10 cellular contexts compared by ENCODE assay signal in the genomic region with DNA sequence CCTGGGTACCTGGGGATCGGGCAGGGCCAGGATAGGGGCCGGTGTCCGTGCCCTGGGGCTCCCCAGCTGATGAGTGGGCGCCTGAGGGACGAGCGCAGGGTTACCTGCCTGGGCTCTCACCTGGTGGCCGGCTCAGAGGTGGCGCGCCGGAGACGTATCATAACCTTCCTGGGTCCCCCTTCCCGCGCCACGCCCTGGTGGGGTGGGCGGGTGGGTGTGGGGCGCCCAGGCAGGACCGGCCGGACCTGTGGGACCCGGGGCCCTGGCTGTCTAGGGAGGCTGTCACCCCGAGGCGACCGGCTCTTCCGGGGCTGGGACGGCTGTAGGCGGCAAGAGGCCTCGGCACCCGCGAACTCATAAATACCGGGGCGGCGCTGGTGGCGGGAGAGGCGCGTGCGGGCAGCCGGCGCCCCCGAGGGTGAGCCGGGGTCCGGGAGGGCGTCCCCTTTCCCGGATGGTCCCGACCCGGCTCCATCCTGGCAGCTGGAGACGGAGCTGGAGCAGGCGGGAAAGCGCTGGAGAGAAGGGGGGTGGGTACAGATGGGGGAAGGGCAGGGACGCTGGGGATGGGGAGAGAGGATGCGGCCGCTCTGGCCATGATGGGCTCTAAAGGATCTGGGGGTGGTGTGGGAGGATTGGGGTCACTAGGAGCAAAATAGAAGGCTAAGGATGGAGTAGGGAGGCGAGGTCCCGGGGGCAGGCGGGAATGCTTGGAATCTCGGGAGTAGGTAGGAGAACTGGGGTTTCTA. TPM values are rescaled to one million over a fixed set of nuclear protein-coding genes. Genes with fewer than 3 reads are reported as not detected.
DNase-seq lines count a peak whose midpoint lies in the region; ATAC-seq and TF ChIP-seq lines count a peak whose summit lies in the region.
"Had no signal": no experiment of that assay in that cellular context is flagged by ENCODE, and none has a peak within 500 bp of the region (broad histone marks: within the 10 kb centered on the region; RNA-seq: fewer than 3 reads in every experiment).

A gene with protein sequence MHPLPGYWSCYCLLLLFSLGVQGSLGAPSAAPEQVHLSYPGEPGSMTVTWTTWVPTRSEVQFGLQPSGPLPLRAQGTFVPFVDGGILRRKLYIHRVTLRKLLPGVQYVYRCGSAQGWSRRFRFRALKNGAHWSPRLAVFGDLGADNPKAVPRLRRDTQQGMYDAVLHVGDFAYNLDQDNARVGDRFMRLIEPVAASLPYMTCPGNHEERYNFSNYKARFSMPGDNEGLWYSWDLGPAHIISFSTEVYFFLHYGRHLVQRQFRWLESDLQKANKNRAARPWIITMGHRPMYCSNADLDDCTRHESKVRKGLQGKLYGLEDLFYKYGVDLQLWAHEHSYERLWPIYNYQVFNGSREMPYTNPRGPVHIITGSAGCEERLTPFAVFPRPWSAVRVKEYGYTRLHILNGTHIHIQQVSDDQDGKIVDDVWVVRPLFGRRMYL (plus strand): TSS at position 386 of the 749 bp plus-strand sequence. CDS start 902 bp downstream, outside the sequence.

- H3K4me3 ChIP-seq in HEK293 (ENCODE audit: low read depth, low read length): no peak within 1 kb of the TSS
- H3K4me3 ChIP-seq in fibroblast of the aortic adventitia (ENCODE audit: low read depth, low read length): peak within 1 kb of the TSS; percentile 60
- H3K4me3 ChIP-seq: K562 had no signal

- H3K27me3 Mint-ChIP-seq in activated T-helper 17 cell treated with anti-CD3 and anti-CD28 coated beads, Interleukin-2, amount 50 U/mL, for 72 hours: peaks cover 26% of the 10 kb centered on the region

- no peak for DNase-seq in fibroblast of the aortic adventitia (ENCODE audit: low read depth)
- DNase-seq in stimulated activated CD4-positive, alpha-beta T cell treated with anti-CD3 and anti-CD28 coated beads, Interleukin-4, amount 100 ng/mL, for 1 hour: peak; percentile 19
- DNase-seq in NCI-H226: no peak
- no peak for DNase-seq in NCI-H2107 (lab: John Stamatoyannopoulos, UW)
- DNase-seq in AG08396 (ENCODE audit: low spot score): no peak

- peaks cover 5% of the 10 kb centered on the region; the same call in 1 of the 2 replicates for H3K4me1 ChIP-seq in HEK293 (ENCODE audit: control insufficient read depth, insufficient read depth, low read length)

- CTCF ChIA-PET in HEK293 (lab: Yijun Ruan, JAX): interaction anchor here (0.6 to 2.6 kb wide), 7 partner anchors 9 to 122 kb away, joined by 3 to 20 read pairs (median 7); no protein-coding TSS in a partner anchor

- peak; percentile 61 for ATAC-seq in activated T-helper 17 cell treated with anti-CD3 and anti-CD28 coated beads, Interleukin-2, amount 50 U/mL, for 72 hours (replicated peaks)
- ATAC-seq in GM21717 (IDR thresholded peaks at IDR 0.05; ENCODE audit: unreplicated experiment): no peak

- TF ChIP-seq CTCF in HEK293 (tag by site-specific recombination; IDR thresholded peaks at IDR 0.05) (no peak), fibroblast of the aortic adventitia (IDR thresholded peaks at IDR 0.05; ENCODE audit: insufficient read depth, low read length) (no peak)

- no peaks in the 10 kb centered on the region for H3K36me3 Mint-ChIP-seq in activated T-helper 17 cell treated with anti-CD3 and anti-CD28 coated beads, Interleukin-2, amount 50 U/mL, for 72 hours (ENCODE audit: low read depth)

- H3K4me3 Mint-ChIP-seq in activated T-helper 17 cell treated with anti-CD3 and anti-CD28 coated beads, Interleukin-2, amount 50 U/mL, for 72 hours: peak within 1 kb of the TSS; percentile 73

- no peaks in the 10 kb centered on the region; a peak in 1 of 3 replicates for H3K36me3 ChIP-seq in HEK293 (ENCODE audit: control insufficient read depth in 2 of 2, insufficient read depth in 1 of 2, low read length in 2 of 2)

- H3K27ac ChIP-seq in HEK293 (ENCODE audit: extremely low read depth, low read depth, low read length): no peak within 1 kb of the TSS
- H3K27ac ChIP-seq: VCaP had no signal

- H3K4me1 Mint-ChIP-seq in activated T-helper 17 cell treated with anti-CD3 and anti-CD28 coated beads, Interleukin-2, amount 50 U/mL, for 72 hours: peaks cover 8% of the 10 kb centered on the region

- no peaks in the 10 kb centered on the region for H3K9me3 Mint-ChIP-seq in activated T-helper 17 cell treated with anti-CD3 and anti-CD28 coated beads, Interleukin-2, amount 50 U/mL, for 72 hours

- H3K9me3 ChIP-seq in HEK293 (ENCODE audit: control insufficient read depth, insufficient read depth, low read depth, low read length): no peaks in the 10 kb centered on the region

- POLR2A ChIA-PET in HEK293 (lab: Yijun Ruan, JAX): interaction anchor here (0.7 to 1.5 kb wide), 2 partner anchors 11 to 53 kb away, joined by 4 to 5 read pairs; no protein-coding TSS in a partner anchor

- no peak within 1 kb of the TSS for H3K27ac Mint-ChIP-seq in activated T-helper 17 cell treated with anti-CD3 and anti-CD28 coated beads, Interleukin-2, amount 50 U/mL, for 72 hours

TF ChIP-seq in HEK293, 187 proteins besides CTCF, POLR2A, EP300 and RAD21 (continues in another document):
- TF ChIP-seq ZBTB6 (tag by site-specific recombination; IDR thresholded peaks at IDR 0.05) (peak; percentile 75; the same call in 1 of the 2 replicates), ZNF792 (tag by site-specific recombination; IDR thresholded peaks at IDR 0.05) (no peak), ZIC2 (tag by site-specific recombination; IDR thresholded peaks at IDR 0.05) (no peak), EGR2 (tag by site-specific recombination; IDR thresholded peaks at IDR 0.05; ENCODE audit: low read depth) (peak; percentile 89), ZNF423 (tag by site-specific recombination; IDR thresholded peaks at IDR 0.05) (no peak), PRDM2 (tag by site-specific recombination; IDR thresholded peaks at IDR 0.05; ENCODE audit: borderline replicate concordance) (no peak), YY1 (tag by site-specific recombination; IDR thresholded peaks at IDR 0.05) (no peak), ZSCAN18 (tag by site-specific recombination; IDR thresholded peaks at IDR 0.05) (no peak), ZNF561 (tag by site-specific recombination; IDR thresholded peaks at IDR 0.05; ENCODE audit: borderline replicate concordance) (no peak)

RNA-seq across cellular contexts. Expression of the gene that starts here (rescaled TPM):
- total RNA-seq in activated T-helper 17 cell treated with anti-CD3 and anti-CD28 coated beads, Interleukin-2, amount 50 U/mL, for 72 hours: not detected
- total RNA-seq in fibroblast of the aortic adventitia (ENCODE audit: low replicate concordance): 0.45 TPM in 1 of 2 replicates, not detected in the other
- total RNA-seq: K562 had no signal

Comparison
In these comparisons a context has a peak if more than half of its experiments do, and no peak if none do; other contexts are left out.
1. Peak in ATAC-seq in activated T-helper 17 cell treated with anti-CD3 and anti-CD28 coated beads, Interleukin-2, amount 50 U/mL, for 72 hours; RNA of the gene not detected or under 1 TPM.